Comparison of ENCODE assay signal across 1 cellular context in genomic region chr12:639988-640387, GRCh38.
TF ChIP-seq lines count a peak whose summit lies in the region.

No MANE protein-coding gene starts in this region.

TF ChIP-seq in HepG2, 621 proteins besides CTCF, POLR2A, EP300 and RAD21:
- TF ChIP-seq ZBTB33 (CRISPR knock-in tag; IDR thresholded peaks at IDR 0.05) (0 out of 2 replicates have a peak, but pooled peaks have one; percentile 4), PRPF4 (IDR thresholded peaks at IDR 0.05; ENCODE audit: low read depth, low read length, poor library complexity, severe bottlenecking) (no peak), TEAD3 (CRISPR knock-in tag; optimal IDR thresholded peaks at IDR 0.05; ENCODE audit: borderline replicate concordance) (peak; percentile 18), BCL6 (CRISPR knock-in tag; IDR thresholded peaks at IDR 0.05) (no peak), CREM (IDR thresholded peaks at IDR 0.05) (no peak), CREM (CRISPR knock-in tag; IDR thresholded peaks at IDR 0.05) (no peak), ZNF382 (CRISPR knock-in tag; IDR thresholded peaks at IDR 0.05; ENCODE audit: borderline replicate concordance) (no peak), EEA1 (CRISPR knock-in tag; IDR thresholded peaks at IDR 0.05; ENCODE audit: borderline replicate concordance) (no peak), FOXP1 (IDR thresholded peaks at IDR 0.05) (no peak), FOXP1 (CRISPR knock-in tag; IDR thresholded peaks at IDR 0.05) (no peak), TBX2 (CRISPR knock-in tag; IDR thresholded peaks at IDR 0.05; ENCODE audit: borderline replicate concordance) (no peak), ETV5 (CRISPR knock-in tag; IDR thresholded peaks at IDR 0.05; ENCODE audit: borderline replicate concordance) (no peak)
